ENCODE assay signal across 11 cellular contexts in genomic region chr10:71887767-71888166, GRCh38. TPM values are rescaled to one million over a fixed set of nuclear protein-coding genes. Genes with fewer than 3 reads are reported as not detected.
DNase-seq lines count a peak whose midpoint lies in the region; ATAC-seq and TF ChIP-seq lines count a peak whose summit lies in the region.
"Had no signal": no experiment of that assay in that cellular context is flagged by ENCODE, and none has a peak within 500 bp of the region (broad histone marks: within the 10 kb centered on the region; RNA-seq: fewer than 3 reads in every experiment).

No MANE protein-coding gene starts in this region.

- no peak overlapping the region for H3K27ac ChIP-seq in CD4-positive, CD25-positive, alpha-beta regulatory T cell (ENCODE audit: insufficient read depth, low read length, poor library complexity, severe bottlenecking)
- H3K27ac ChIP-seq in epithelial cell of prostate (peak overlapping the region; percentile 91), rectal smooth muscle tissue (ENCODE audit: low read depth, low read length) (no peak overlapping the region)

- H3K4me1 Mint-ChIP-seq in CD4-positive, CD25-positive, alpha-beta regulatory T cell, result peaks cover 5 to 35% (median 24%) of the 10 kb centered on the region in 4 donors

- no peak overlapping the region for H3K4me3 ChIP-seq in CD4-positive, CD25-positive, alpha-beta regulatory T cell (ENCODE audit: low read depth, low read length)
- H3K4me3 ChIP-seq in NB4 (ENCODE audit: low read depth, low read length) (no peak overlapping the region), rectal smooth muscle tissue (ENCODE audit: low read length) (no peak overlapping the region)

- peaks cover 19% of the 10 kb centered on the region for H3K4me1 ChIP-seq in CD4-positive, CD25-positive, alpha-beta regulatory T cell (ENCODE audit: control insufficient read depth, insufficient read depth, low read length, poor library complexity, severe bottlenecking)
- peaks cover 2% of the 10 kb centered on the region for H3K4me1 ChIP-seq in rectal smooth muscle tissue (ENCODE audit: control insufficient read depth, insufficient read depth, low read length)

- ATAC-seq in CD4-positive, CD25-positive, alpha-beta regulatory T cell (ENCODE audit: low read depth in 2 of 2), result no peak
- no peak for ATAC-seq in GM21723 (IDR thresholded peaks at IDR 0.05; ENCODE audit: unreplicated experiment)
- ATAC-seq in GM21529 (IDR thresholded peaks at IDR 0.05; ENCODE audit: unreplicated experiment), result no peak

- no peaks in the 10 kb centered on the region for H3K27me3 ChIP-seq in CD4-positive, CD25-positive, alpha-beta regulatory T cell (ENCODE audit: control insufficient read depth, insufficient read depth, low read length)
- H3K27me3 ChIP-seq in rectal smooth muscle tissue (ENCODE audit: control insufficient read depth, insufficient read depth, low read length), result no peaks in the 10 kb centered on the region

- H3K27ac Mint-ChIP-seq in CD4-positive, CD25-positive, alpha-beta regulatory T cell, result peak overlapping the region in 1 of 3 donors; percentile 20

- H3K9me3 ChIP-seq in CD4-positive, CD25-positive, alpha-beta regulatory T cell (ENCODE audit: control insufficient read depth in 2 of 2, low read length in 2 of 2), result no peaks in the 10 kb centered on the region

- no peak for TF ChIP-seq POLR2A in NB4 (IDR thresholded peaks at IDR 0.05; ENCODE audit: extremely low read depth, insufficient read length)

- peak overlapping the region; percentile 17 for H3K9ac ChIP-seq in rectal smooth muscle tissue (ENCODE audit: low read length)

- no peaks in the 10 kb centered on the region for H3K36me3 ChIP-seq in CD4-positive, CD25-positive, alpha-beta regulatory T cell (ENCODE audit: control insufficient read depth, insufficient read depth, low read length)
- no peaks in the 10 kb centered on the region for H3K36me3 ChIP-seq in rectal smooth muscle tissue (ENCODE audit: control insufficient read depth, insufficient read depth, low read length)

- TF ChIP-seq CTCF in NB4 (IDR thresholded peaks at IDR 0.05; ENCODE audit: low read depth, low read length), result no peak

- no peak for DNase-seq in CD4-positive, CD25-positive, alpha-beta regulatory T cell
- DNase-seq in NB4 (ENCODE audit: low read depth) (peak; percentile 79), epithelial cell of prostate (ENCODE audit: low read depth, low spot score) (no peak), NCI-H1694 treated with DMSO at 0.1 percent for 48 hours (lab: John Stamatoyannopoulos, UW) (no peak), GDM1 (lab: John Stamatoyannopoulos, UW) (no peak)
- DNase-seq: activated gamma-delta T cell treated with Interleukin-2 at 50 U/mL for 16 hours, NCI-H226, T1000 had no signal

- no peaks in the 10 kb centered on the region for H3K36me3 Mint-ChIP-seq in CD4-positive, CD25-positive, alpha-beta regulatory T cell

- H3K9me3 Mint-ChIP-seq in CD4-positive, CD25-positive, alpha-beta regulatory T cell, result peaks cover 0 to 1% (median 0%) of the 10 kb centered on the region in 7 donors

- peak overlapping the region; percentile 11 to 91 (median 81) for H3K4me3 Mint-ChIP-seq in CD4-positive, CD25-positive, alpha-beta regulatory T cell

- peaks cover 25% of the 10 kb centered on the region for H3K27me3 Mint-ChIP-seq in CD4-positive, CD25-positive, alpha-beta regulatory T cell

RNA-seq across cellular contexts. Expression of gene PSAP, which starts 36.7 kb away (rescaled TPM):
- total RNA-seq in CD4-positive, CD25-positive, alpha-beta regulatory T cell, result 186 TPM
- polyA plus RNA-seq in CD4-positive, CD25-positive, alpha-beta regulatory T cell, result 100 to 1,000 TPM; 523 to 560 (median 532) TPM
